In genomic region chr5:30832519-30832918, GRCh38 we compare ENCODE assay signal across 14 cellular contexts.
"Had no signal": no experiment of that assay in that cellular context is flagged by ENCODE, and none has a peak within 500 bp of the region (broad histone marks: within the 10 kb centered on the region; RNA-seq: fewer than 3 reads in every experiment).

No MANE protein-coding gene starts in this region.

- DNase-seq: activated CD4-positive, alpha-beta T cell treated with anti-CD3 and anti-CD28 coated beads for 48 hours; activated CD8-positive, alpha-beta memory T cell treated with anti-CD3 and anti-CD28 coated beads, Interleukin-2, amount 50 U/mL, for 48 hours; activated CD8-positive, alpha-beta T cell treated with anti-CD3 and anti-CD28 coated beads, Interleukin-2, amount 10 ng/mL, durations not matched to agents 7 days and 5 days; activated naive CD4-positive, alpha-beta T cell; aorta; occipital lobe; right lobe of liver; stimulated activated CD4-positive, alpha-beta T cell treated with anti-CD3 and anti-CD28 coated beads, Interleukin-2, amount 100 ng/mL, for 24 hours; stimulated activated naive B cell treated with anti-CD40 and anti-IgM and Interleukin-4, amounts not matched to agents 10 μg/mL and 1 μg/mL and 100 μg/mL, for 72 hours; substantia nigra; T-helper 1 cell; transverse colon had no signal

- ATAC-seq: activated CD8-positive, alpha-beta T cell treated with anti-CD3 and anti-CD28 coated beads, Interleukin-2, amount 10 ng/mL, durations not matched to agents 7 days and 5 days; left lobe of liver; natural killer cell treated with Interleukin-12 subunit alpha and Interleukin-12 subunit beta and Interleukin-15 and Interleukin-18, amount 100 ng/mL, for 72 hours; right lobe of liver; stimulated activated naive B cell treated with anti-CD40 and anti-IgM and Interleukin-4, amounts not matched to agents 10 μg/mL and 1 μg/mL and 100 μg/mL, for 72 hours had no signal

- H3K27me3 ChIP-seq: right lobe of liver, transverse colon had no signal

- H3K27ac ChIP-seq: right lobe of liver, transverse colon had no signal

- H3K4me3 ChIP-seq: right lobe of liver, transverse colon had no signal

- H3K4me1 ChIP-seq: right lobe of liver, transverse colon had no signal

- H3K9me3 ChIP-seq: right lobe of liver, transverse colon had no signal

- H3K36me3 ChIP-seq: right lobe of liver, transverse colon had no signal
